In genomic region chr20:25294459-25295385, GRCh38 we compare ENCODE assay signal across 8 cellular contexts.
DNase-seq lines count a peak whose midpoint lies in the region; ATAC-seq lines count a peak whose summit lies in the region.

No MANE protein-coding gene starts in this region.

- peak; percentile 32 for ATAC-seq in HG03432 (IDR thresholded peaks at IDR 0.05; ENCODE audit: unreplicated experiment)
- no peak for ATAC-seq in GM19328 (IDR thresholded peaks at IDR 0.05; ENCODE audit: unreplicated experiment)
- no peak for ATAC-seq in HG02678 (IDR thresholded peaks at IDR 0.05; ENCODE audit: unreplicated experiment)

- intact Hi-C loops in head of caudate nucleus (cut with DNase I) = loop anchor here (5.0 to 10.0 kb wide), 2 partner anchors 100 to 103 kb away; partner anchors contain the start of gene ENTPD6

- DNase-seq in ELR (ENCODE audit: low read depth) (peak; percentile 73), SHP77 treated with DMSO at 0.1 percent for 48 hours (lab: John Stamatoyannopoulos, UW) (peak; percentile 37), head of caudate nucleus (peak; percentile 54 to 91 (median 80)), putamen (ENCODE audit: low spot score) (peak; percentile 49)
- DNase-seq in activated naive CD4-positive, alpha-beta T cell treated with Interleukin-2 at 50 U/mL for 16 hours = peak; percentile 59
